ENCODE assay signal across 1 cellular context in genomic region chr14:24843494-24843893, GRCh38.
TF ChIP-seq lines count a peak whose summit lies in the region.

No MANE protein-coding gene starts in this region.

TF ChIP-seq in HepG2, 621 proteins besides CTCF, POLR2A, EP300 and RAD21 (continued from another document):
- TF ChIP-seq YY1 (IDR thresholded peaks at IDR 0.05; ENCODE audit: insufficient read depth, insufficient replicate concordance, low read depth, low read length) (no peak), AHDC1 (CRISPR knock-in tag; IDR thresholded peaks at IDR 0.05; ENCODE audit: borderline replicate concordance) (no peak), TFAP4 (IDR thresholded peaks at IDR 0.05; ENCODE audit: borderline replicate concordance, low read depth) (no peak), ZNF496 (CRISPR knock-in tag; IDR thresholded peaks at IDR 0.05; ENCODE audit: insufficient replicate concordance) (no peak), ZNF615 (CRISPR knock-in tag; IDR thresholded peaks at IDR 0.05; ENCODE audit: borderline replicate concordance) (no peak), IRF1 (CRISPR knock-in tag; IDR thresholded peaks at IDR 0.05; ENCODE audit: low read depth) (no peak), ATF7 (IDR thresholded peaks at IDR 0.05) (peak; percentile 85), ATF7 (CRISPR knock-in tag; IDR thresholded peaks at IDR 0.05) (no peak), ZNF598 (CRISPR knock-in tag; IDR thresholded peaks at IDR 0.05; ENCODE audit: borderline replicate concordance) (no peak), GABPB1 (CRISPR knock-in tag; IDR thresholded peaks at IDR 0.05) (no peak)
